Comparison of ENCODE assay signal across 8 cellular contexts in genomic region chr12:57112492-57113294, GRCh38. TPM values are rescaled to one million over a fixed set of nuclear protein-coding genes. Genes with fewer than 3 reads are reported as not detected.
DNase-seq lines count a peak whose midpoint lies in the region; ATAC-seq and TF ChIP-seq lines count a peak whose summit lies in the region.

No MANE protein-coding gene starts in this region.

- no peaks in the 10 kb centered on the region for H3K27me3 ChIP-seq in colonic mucosa
- no peaks in the 10 kb centered on the region for H3K27me3 ChIP-seq in osteoblast (ENCODE audit: insufficient read depth, low read length)

- H3K4me3 ChIP-seq in AG04449 (ENCODE audit: low read depth, low read length) = peak overlapping the region; percentile 73
- peak overlapping the region; percentile 35 for H3K4me3 ChIP-seq in LNCaP clone FGC (ENCODE audit: low read depth, low read length)
- no peak overlapping the region for H3K4me3 ChIP-seq in colonic mucosa
- H3K4me3 ChIP-seq in osteoblast (ENCODE audit: insufficient read depth, low read length) = peak overlapping the region; percentile 88

- peaks cover 16% of the 10 kb centered on the region for H4K20me1 ChIP-seq in osteoblast (ENCODE audit: insufficient read depth, low read length)

- DNase-seq in AG04449 (ENCODE audit: low read depth, low spot score) (no peak), LNCaP clone FGC (ENCODE audit: low read depth) (peak; percentile 50), colonic mucosa (peak; percentile 18), osteoblast (ENCODE audit: insufficient read length, low spot score, missing footprints) (no peak), SIG-M5 (lab: John Stamatoyannopoulos, UW) (no peak), NCI-H2081 treated with DMSO at 0.1 percent for 48 hours (lab: John Stamatoyannopoulos, UW) (no peak)

- intact Hi-C loops in colonic mucosa (cut with DNase I) = loop anchor here (2.0 to 10.0 kb wide), 2 partner anchors 44 to 278 kb away; no protein-coding TSS in a partner anchor

- peaks cover 12% of the 10 kb centered on the region for H3K4me1 ChIP-seq in colonic mucosa
- peaks cover 29% of the 10 kb centered on the region for H3K4me1 ChIP-seq in osteoblast (ENCODE audit: insufficient read depth, low read length)

- H3K27ac ChIP-seq in colonic mucosa (peak overlapping the region; percentile 99), osteoblast (ENCODE audit: low read depth, low read length) (peak overlapping the region; percentile 98)

- peaks cover 33% of the 10 kb centered on the region for H3K79me2 ChIP-seq in osteoblast (ENCODE audit: insufficient read depth, low read length)

- H3K36me3 ChIP-seq in colonic mucosa (no peaks in the 10 kb centered on the region), osteoblast (ENCODE audit: insufficient read depth, low read length) (peaks cover 3% of the 10 kb centered on the region)

- ATAC-seq in GM19025 (IDR thresholded peaks at IDR 0.05; ENCODE audit: low read depth, unreplicated experiment) = peak; percentile 44
- no peak for ATAC-seq in GM21825 (IDR thresholded peaks at IDR 0.05; ENCODE audit: unreplicated experiment)

- POLR2A ChIA-PET in AG04449 (lab: Yijun Ruan, JAX) = interaction anchor here (0.6 to 7.7 kb wide), 22 partner anchors 15 to 703 kb away, joined by 3 to 81 read pairs (median 5); partner anchors contain the start of genes LRP1, NAB2, NEMP1 and SHMT2

- H3K9me3 ChIP-seq in colonic mucosa (no peaks in the 10 kb centered on the region), osteoblast (ENCODE audit: low read depth, low read length) (no peaks in the 10 kb centered on the region)

- TF ChIP-seq CTCF in AG04449 (IDR thresholded peaks at IDR 0.05; ENCODE audit: insufficient read depth, low read length, missing control alignments) (no peak), LNCaP clone FGC (IDR thresholded peaks at IDR 0.05; ENCODE audit: control insufficient read depth, extremely low read depth, insufficient read depth) (peak; percentile 86), colonic mucosa (IDR thresholded peaks at IDR 0.05) (peak; percentile 76), osteoblast (IDR thresholded peaks at IDR 0.05; ENCODE audit: extremely low read depth, low read depth, low read length) (peak; percentile 83)

- H3K9ac ChIP-seq in colonic mucosa (ENCODE audit: low read depth in 2 of 2, low read length in 2 of 2) = peak overlapping the region; percentile 31 to 100

- peak overlapping the region; percentile 26 for H2AFZ ChIP-seq in osteoblast (ENCODE audit: low read length)

- H3K4me2 ChIP-seq in osteoblast (ENCODE audit: insufficient read depth, low read length) = peak overlapping the region; percentile 90

- CTCF ChIA-PET in AG04449 (lab: Yijun Ruan, JAX) = interaction anchor here (0.6 to 13.0 kb wide), 39 partner anchors 9 to 381 kb away, joined by 3 to 218 read pairs (median 7); partner anchors contain the start of genes LRP1, NAB2, NEMP1 and SHMT2

RNA-seq across cellular contexts. Expression of gene STAT6, which starts 1.5 kb away (rescaled TPM):
- 100 to 1,000 TPM; 161 to 181 TPM for total RNA-seq in colonic mucosa
- 149 and 167 TPM in 2 replicates for total RNA-seq in osteoblast

RNA-seq across cellular contexts. Expression of gene LRP1, which starts 15.6 kb away (rescaled TPM):
- total RNA-seq in colonic mucosa (100 to 1,000 TPM; 107 to 123 TPM), osteoblast (744 and 789 TPM in 2 replicates)

RNA-seq across cellular contexts. Expression of gene NAB2, which starts 23.8 kb away (rescaled TPM):
- total RNA-seq in colonic mucosa (1 to 10 TPM; 4.8 to 7.0 TPM), osteoblast (53.6 and 70.9 TPM in 2 replicates)

RNA-seq across cellular contexts. Expression of gene NEMP1, which starts 34.1 kb away (rescaled TPM):
- total RNA-seq in colonic mucosa = 10 to 100 TPM in 1 of 2 donors, 1 to 10 TPM in 1; 7.3 to 21.1 TPM
- total RNA-seq in osteoblast = 6.5 and 7.7 TPM in 2 replicates

RNA-seq across cellular contexts. Expression of gene LRP1-AS, which starts 34.7 kb away (rescaled TPM):
- total RNA-seq in colonic mucosa = not detected
- not detected in 2 replicates for total RNA-seq in osteoblast

Comparison
In these comparisons a context has a peak if more than half of its experiments do, and no peak if none do; other contexts are left out.
1. DNase-seq: peak in LNCaP clone FGC (single experiment) and colonic mucosa (single experiment); none in AG04449 (single experiment), osteoblast (single experiment), SIG-M5 (single experiment) and NCI-H2081 treated with DMSO at 0.1 percent for 48 hours (single experiment).